In the genomic region with DNA sequence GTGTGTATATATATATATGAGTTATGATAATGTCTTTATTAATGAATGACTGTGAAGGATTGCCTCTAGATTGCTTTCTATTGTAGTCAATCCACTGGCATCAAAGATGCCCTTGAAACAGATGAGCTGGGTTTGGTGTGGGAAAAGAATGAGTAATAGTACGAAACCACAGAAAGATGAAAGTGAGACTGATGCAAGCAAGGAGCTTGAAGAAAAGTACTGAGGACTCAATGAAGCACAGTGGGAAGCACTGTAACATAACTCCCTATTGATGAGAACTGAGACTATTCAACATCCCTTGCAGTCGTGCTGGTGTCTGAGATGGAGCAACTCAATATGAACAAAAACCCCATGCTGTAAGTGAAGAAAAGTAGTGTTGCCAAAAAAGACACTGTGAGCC, we compare ENCODE assay signal across 16 cellular contexts.
DNase-seq lines count a peak whose midpoint lies in the region; ATAC-seq and TF ChIP-seq lines count a peak whose summit lies in the region.
"Had no signal": no experiment of that assay in that cellular context is flagged by ENCODE, and none has a peak within 500 bp of the region (broad histone marks: within the 10 kb centered on the region; RNA-seq: fewer than 3 reads in every experiment).

No MANE protein-coding gene starts in this region.

- CTCF ChIA-PET in HEK293T (lab: Yijun Ruan, JAX), result no interaction called here
- CTCF ChIA-PET in CD4-positive, alpha-beta T cell (lab: Charles Lee), result no interaction called here

- H3K27ac ChIP-seq in neural progenitor cell, result no peak overlapping the region
- H3K27ac ChIP-seq in CD4-positive, alpha-beta T cell (ENCODE audit: low read depth, low read length), result no peak overlapping the region
- H3K27ac ChIP-seq in gastrocnemius medialis, result no peak overlapping the region

- H3K4me2 ChIP-seq in neural progenitor cell, result no peak overlapping the region

- TF ChIP-seq CTCF in neural progenitor cell (IDR thresholded peaks at IDR 0.05), result no peak
- no peak for TF ChIP-seq CTCF in CD4-positive, alpha-beta T cell (IDR thresholded peaks at IDR 0.05)
- no peak for TF ChIP-seq CTCF in gastrocnemius medialis (IDR thresholded peaks at IDR 0.05 in 4 of 5, conservative IDR thresholded peaks at IDR 0.05 in 1 of 5)

- H3K4me3 Mint-ChIP-seq in activated T-helper 17 cell treated with anti-CD3 and anti-CD28 coated beads, Interleukin-2, amount 50 U/mL, for 72 hours, result no peak overlapping the region
- H3K4me3 Mint-ChIP-seq in neural progenitor cell, result no peak overlapping the region
- no peak overlapping the region for H3K4me3 Mint-ChIP-seq in CD4-positive, alpha-beta T cell
- no peak overlapping the region for H3K4me3 Mint-ChIP-seq in stimulated activated memory B cell treated with anti-CD40 and anti-IgM and Interleukin-4, amounts not matched to agents 10 μg/mL and 1 μg/mL and 100 μg/mL, for 72 hours
- H3K4me3 Mint-ChIP-seq: activated naive CD8-positive, alpha-beta T cell treated with anti-CD3 and anti-CD28 coated beads, Interleukin-2, amount 50 U/mL, for 24 hours; type B pancreatic cell had no signal

- H3K9me3 Mint-ChIP-seq in activated T-helper 17 cell treated with anti-CD3 and anti-CD28 coated beads, Interleukin-2, amount 50 U/mL, for 72 hours, result peaks cover 18% of the 10 kb centered on the region
- no peaks in the 10 kb centered on the region for H3K9me3 Mint-ChIP-seq in neural progenitor cell
- peaks cover 6% of the 10 kb centered on the region for H3K9me3 Mint-ChIP-seq in CD4-positive, alpha-beta T cell
- peaks cover 10% of the 10 kb centered on the region for H3K9me3 Mint-ChIP-seq in stimulated activated memory B cell treated with anti-CD40 and anti-IgM and Interleukin-4, amounts not matched to agents 10 μg/mL and 1 μg/mL and 100 μg/mL, for 72 hours
- H3K9me3 Mint-ChIP-seq: type B pancreatic cell had no signal

- peak; percentile 73 for ATAC-seq in GM19463 (IDR thresholded peaks at IDR 0.05; ENCODE audit: unreplicated experiment)
- ATAC-seq in HG03175 (IDR thresholded peaks at IDR 0.05; ENCODE audit: unreplicated experiment), result peak; percentile 62
- peak; percentile 23 for ATAC-seq in activated T-helper 17 cell treated with anti-CD3 and anti-CD28 coated beads, Interleukin-2, amount 50 U/mL, for 72 hours (replicated peaks)
- no peak for ATAC-seq in CD4-positive, alpha-beta T cell (ENCODE audit: poor library complexity)
- ATAC-seq in stimulated activated memory B cell treated with anti-CD40 and anti-IgM and Interleukin-4, amounts not matched to agents 10 μg/mL and 1 μg/mL and 100 μg/mL, for 72 hours, result no peak
- ATAC-seq in gastrocnemius medialis, result no peak
- ATAC-seq: activated naive CD8-positive, alpha-beta T cell treated with anti-CD3 and anti-CD28 coated beads, Interleukin-2, amount 50 U/mL, for 24 hours; right cardiac atrium had no signal

- POLR2A ChIA-PET in HEK293T (lab: Yijun Ruan, JAX), result no interaction called here
- POLR2A ChIA-PET in CD4-positive, alpha-beta T cell (lab: Charles Lee), result no interaction called here

- H3K9me3 ChIP-seq in neural progenitor cell (ENCODE audit: low read depth), result no peaks in the 10 kb centered on the region
- no peaks in the 10 kb centered on the region for H3K9me3 ChIP-seq in CD4-positive, alpha-beta T cell (ENCODE audit: control insufficient read depth, low read length)
- H3K9me3 ChIP-seq in gastrocnemius medialis, result no peaks in the 10 kb centered on the region

- intact Hi-C loops in CD4-positive, alpha-beta T cell (cut with DNase I, micrococcal nuclease), result no loop called here
- intact Hi-C loops in gastrocnemius medialis (cut with DNase I; ENCODE audit: low total_unique reads), result no loop called here

- H3K9ac ChIP-seq in neural progenitor cell, result no peak overlapping the region

- H3K27me3 ChIP-seq in neural progenitor cell (no peaks in the 10 kb centered on the region), gastrocnemius medialis (no peaks in the 10 kb centered on the region)
- H3K27me3 ChIP-seq in CD4-positive, alpha-beta T cell (ENCODE audit: control insufficient read depth, insufficient read depth, low read length), result no peaks in the 10 kb centered on the region

- H3K4me3 ChIP-seq in neural progenitor cell, result no peak overlapping the region
- H3K4me3 ChIP-seq in gastrocnemius medialis, result no peak overlapping the region

- no peaks in the 10 kb centered on the region for H3K4me1 Mint-ChIP-seq in activated T-helper 17 cell treated with anti-CD3 and anti-CD28 coated beads, Interleukin-2, amount 50 U/mL, for 72 hours
- H3K4me1 Mint-ChIP-seq in neural progenitor cell, result peaks cover 7% of the 10 kb centered on the region
- no peaks in the 10 kb centered on the region for H3K4me1 Mint-ChIP-seq in CD4-positive, alpha-beta T cell (ENCODE audit: low read depth)
- H3K4me1 Mint-ChIP-seq in stimulated activated memory B cell treated with anti-CD40 and anti-IgM and Interleukin-4, amounts not matched to agents 10 μg/mL and 1 μg/mL and 100 μg/mL, for 72 hours, result no peaks in the 10 kb centered on the region
- H3K4me1 Mint-ChIP-seq: activated naive CD8-positive, alpha-beta T cell treated with anti-CD3 and anti-CD28 coated beads, Interleukin-2, amount 50 U/mL, for 24 hours had no signal

- H3K4me1 ChIP-seq in neural progenitor cell (no peaks in the 10 kb centered on the region), gastrocnemius medialis (no peaks in the 10 kb centered on the region)

- no peaks in the 10 kb centered on the region for H3K36me3 ChIP-seq in neural progenitor cell
- H3K36me3 ChIP-seq in gastrocnemius medialis, result no peaks in the 10 kb centered on the region

- no peaks in the 10 kb centered on the region for H3F3A ChIP-seq in neural progenitor cell (ENCODE audit: low read depth)

- no peak for TF ChIP-seq POLR2A in gastrocnemius medialis (IDR thresholded peaks at IDR 0.05)

- H3K27ac Mint-ChIP-seq in activated T-helper 17 cell treated with anti-CD3 and anti-CD28 coated beads, Interleukin-2, amount 50 U/mL, for 72 hours, result no peak overlapping the region
- no peak overlapping the region for H3K27ac Mint-ChIP-seq in neural progenitor cell
- no peak overlapping the region for H3K27ac Mint-ChIP-seq in CD4-positive, alpha-beta T cell
- no peak overlapping the region for H3K27ac Mint-ChIP-seq in stimulated activated memory B cell treated with anti-CD40 and anti-IgM and Interleukin-4, amounts not matched to agents 10 μg/mL and 1 μg/mL and 100 μg/mL, for 72 hours
- H3K27ac Mint-ChIP-seq: activated naive CD8-positive, alpha-beta T cell treated with anti-CD3 and anti-CD28 coated beads, Interleukin-2, amount 50 U/mL, for 24 hours; type B pancreatic cell had no signal

- no peaks in the 10 kb centered on the region for H3K36me3 Mint-ChIP-seq in activated T-helper 17 cell treated with anti-CD3 and anti-CD28 coated beads, Interleukin-2, amount 50 U/mL, for 72 hours (ENCODE audit: low read depth)
- H3K36me3 Mint-ChIP-seq in neural progenitor cell, result no peaks in the 10 kb centered on the region
- no peaks in the 10 kb centered on the region for H3K36me3 Mint-ChIP-seq in CD4-positive, alpha-beta T cell (ENCODE audit: low read depth)
- H3K36me3 Mint-ChIP-seq in stimulated activated memory B cell treated with anti-CD40 and anti-IgM and Interleukin-4, amounts not matched to agents 10 μg/mL and 1 μg/mL and 100 μg/mL, for 72 hours, result no peaks in the 10 kb centered on the region
- H3K36me3 Mint-ChIP-seq: type B pancreatic cell had no signal

- in situ Hi-C loops in gastrocnemius medialis (cut with MboI; ENCODE audit: low sequenced_read_pairs in 4 of 4), result no loop called here

- H2AFZ ChIP-seq in neural progenitor cell (replicated peaks), result no peak overlapping the region

- DNase-seq in neural progenitor cell (ENCODE audit: low spot score) (peak; percentile 15), HEK293T (ENCODE audit: extremely low spot score) (no peak), gastrocnemius medialis (no peak)
- no peak for DNase-seq in CD4-positive, alpha-beta T cell
- DNase-seq: activated CD4-positive, alpha-beta T cell treated with anti-CD3 and anti-CD28 coated beads, Interleukin-2, amount 50 U/mL, for 1 hour; activated naive CD8-positive, alpha-beta T cell treated with anti-CD3 and anti-CD28 coated beads, Interleukin-2, amount 50 U/mL, for 24 hours; COR-L47; NCI-H1105; NCI-H774; right cardiac atrium; SW 1271 had no signal

- no peaks in the 10 kb centered on the region for H3K27me3 Mint-ChIP-seq in activated T-helper 17 cell treated with anti-CD3 and anti-CD28 coated beads, Interleukin-2, amount 50 U/mL, for 72 hours
- no peaks in the 10 kb centered on the region for H3K27me3 Mint-ChIP-seq in neural progenitor cell (ENCODE audit: insufficient read depth, low read depth)
- no peaks in the 10 kb centered on the region for H3K27me3 Mint-ChIP-seq in CD4-positive, alpha-beta T cell
- H3K27me3 Mint-ChIP-seq in stimulated activated memory B cell treated with anti-CD40 and anti-IgM and Interleukin-4, amounts not matched to agents 10 μg/mL and 1 μg/mL and 100 μg/mL, for 72 hours, result no peaks in the 10 kb centered on the region
- H3K27me3 Mint-ChIP-seq: activated naive CD8-positive, alpha-beta T cell treated with anti-CD3 and anti-CD28 coated beads, Interleukin-2, amount 50 U/mL, for 24 hours; type B pancreatic cell had no signal

- no peaks in the 10 kb centered on the region for H3K79me2 ChIP-seq in neural progenitor cell (ENCODE audit: low read depth)

- H4K20me1 ChIP-seq in neural progenitor cell (ENCODE audit: low read depth), result no peaks in the 10 kb centered on the region

TF ChIP-seq in HEK293T, 16 proteins besides CTCF, POLR2A, EP300 and RAD21:
- TF ChIP-seq CTBP1 (IDR thresholded peaks at IDR 0.05; ENCODE audit: borderline replicate concordance) (no peak), BHLHE40 (IDR thresholded peaks at IDR 0.05; ENCODE audit: borderline replicate concordance) (no peak), FOXK2 (IDR thresholded peaks at IDR 0.05) (no peak), LEF1 (IDR thresholded peaks at IDR 0.05; ENCODE audit: borderline replicate concordance) (no peak), TARDBP (IDR thresholded peaks at IDR 0.05) (no peak), FOXA1 (IDR thresholded peaks at IDR 0.05) (no peak), ARNT (IDR thresholded peaks at IDR 0.05) (no peak), FOXM1 (IDR thresholded peaks at IDR 0.05; ENCODE audit: borderline replicate concordance) (no peak), SUZ12 (IDR thresholded peaks at IDR 0.05) (no peak), L3MBTL2 (conservative IDR thresholded peaks at IDR 0.05) (no peak), SP1 (IDR thresholded peaks at IDR 0.05) (no peak), NFRKB (IDR thresholded peaks at IDR 0.05) (no peak)

Comparison
In these comparisons a context has a peak if more than half of its experiments do, and no peak if none do; other contexts are left out.
1. ATAC-seq: peak in GM19463 (single experiment), HG03175 (single experiment) and activated T-helper 17 cell treated with anti-CD3 and anti-CD28 coated beads, Interleukin-2, amount 50 U/mL, for 72 hours (single experiment); none in CD4-positive, alpha-beta T cell (single experiment), stimulated activated memory B cell treated with anti-CD40 and anti-IgM and Interleukin-4, amounts not matched to agents 10 μg/mL and 1 μg/mL and 100 μg/mL, for 72 hours (single experiment) and gastrocnemius medialis (0 of 2).